In genomic region chr5:159043551-159043950, GRCh38 we compare ENCODE assay signal across 27 cellular contexts. TPM values are rescaled to one million over a fixed set of nuclear protein-coding genes. Genes with fewer than 3 reads are reported as not detected.
"Had no signal": no experiment of that assay in that cellular context is flagged by ENCODE, and none has a peak within 500 bp of the region (broad histone marks: within the 10 kb centered on the region; RNA-seq: fewer than 3 reads in every experiment).

No MANE protein-coding gene starts in this region.

- H3K4me3 ChIP-seq: cardiac muscle cell, hepatocyte, lung, ovary, prostate gland, suprapubic skin, transverse colon had no signal

- H3K27ac Mint-ChIP-seq: activated CD4-positive, alpha-beta T cell treated with anti-CD3 and anti-CD28 coated beads for 36 hours; activated naive CD4-positive, alpha-beta T cell treated with anti-CD3 and anti-CD28 coated beads, Interleukin-2, amount 10 ng/mL, durations not matched to agents 7 days and 5 days; activated naive CD8-positive, alpha-beta T cell treated with anti-CD3 and anti-CD28 coated beads, Interleukin-2, amount 50 U/mL, for 24 hours; activated T-helper 2 cell treated with anti-CD3 and anti-CD28 coated beads, Interferon-gamma antibody, Interleukin-2, Interleukin-4, amounts not matched to agents 10 μg/mL and 5 μg/mL and 100 μg/mL, durations not matched to agents 14 hours and 24 hours and 36 hours; dendritic cell treated with granulocyte-macrophage colony-stimulating factor and Interleukin-4, amounts not matched to agents 40 ng/mL and 50 ng/mL, for 4 days; immature natural killer cell; naive thymus-derived CD4-positive, alpha-beta T cell; stimulated activated naive CD8-positive, alpha-beta T cell treated with anti-CD3 and anti-CD28 coated beads, Interleukin-15, amount 100 ng/mL, for 72 hours; WTC11 had no signal

- H3K27me3 ChIP-seq: ovary had no signal

- H3K27ac ChIP-seq: cardiac muscle cell, foreskin keratinocyte, hepatocyte, ovary, prostate gland, suprapubic skin, transverse colon had no signal

- H3K4me2 ChIP-seq: hepatocyte had no signal

- DNase-seq: activated CD4-positive, alpha-beta T cell treated with anti-CD3 and anti-CD28 coated beads for 36 hours; activated CD4-positive, alpha-beta T cell treated with anti-CD3 and anti-CD28 coated beads, Interleukin-2, amount 50 U/mL, for 48 hours; activated CD8-positive, alpha-beta memory T cell treated with anti-CD3 and anti-CD28 coated beads, Interleukin-2, amount 50 U/mL, for 48 hours; activated naive CD4-positive, alpha-beta T cell treated with anti-CD3 and anti-CD28 coated beads, Interleukin-2, amount 10 ng/mL, durations not matched to agents 7 days and 5 days; activated naive CD8-positive, alpha-beta T cell treated with anti-CD3 and anti-CD28 coated beads, Interleukin-2, amount 50 U/mL, for 24 hours; activated T-cell treated with anti-CD3 and anti-CD28 coated beads, Interleukin-2, amount 50 U/mL, for 4 hours; effector CD4-positive, alpha-beta T cell; erythroblast; foreskin keratinocyte; glutamatergic neuron; immature natural killer cell; naive thymus-derived CD4-positive, alpha-beta T cell; ovary; stimulated activated CD4-positive, alpha-beta T cell treated with anti-CD3 and anti-CD28 coated beads, Interleukin-12 subunit alpha, Interleukin-12 subunit beta, amount 100 ng/mL, for 4 hours; stimulated activated naive CD8-positive, alpha-beta T cell treated with anti-CD3 and anti-CD28 coated beads, Interleukin-15, amount 100 ng/mL, for 72 hours; T-helper 9 cell; transverse colon had no signal

- H3K36me3 Mint-ChIP-seq: activated naive CD4-positive, alpha-beta T cell treated with anti-CD3 and anti-CD28 coated beads, Interleukin-2, amount 10 ng/mL, durations not matched to agents 7 days and 5 days; immature natural killer cell; naive thymus-derived CD4-positive, alpha-beta T cell; WTC11 had no signal

- H3K4me1 Mint-ChIP-seq: activated CD4-positive, alpha-beta T cell treated with anti-CD3 and anti-CD28 coated beads for 36 hours; activated naive CD4-positive, alpha-beta T cell treated with anti-CD3 and anti-CD28 coated beads, Interleukin-2, amount 10 ng/mL, durations not matched to agents 7 days and 5 days; immature natural killer cell; naive thymus-derived CD4-positive, alpha-beta T cell; stimulated activated naive CD8-positive, alpha-beta T cell treated with anti-CD3 and anti-CD28 coated beads, Interleukin-15, amount 100 ng/mL, for 72 hours had no signal

- H3K9me3 ChIP-seq: ovary, prostate gland, suprapubic skin, transverse colon had no signal

- H3K4me3 Mint-ChIP-seq: activated CD4-positive, alpha-beta T cell treated with anti-CD3 and anti-CD28 coated beads for 36 hours; activated naive CD4-positive, alpha-beta T cell treated with anti-CD3 and anti-CD28 coated beads, Interleukin-2, amount 10 ng/mL, durations not matched to agents 7 days and 5 days; activated naive CD8-positive, alpha-beta T cell treated with anti-CD3 and anti-CD28 coated beads, Interleukin-2, amount 50 U/mL, for 24 hours; activated T-cell treated with anti-CD3 and anti-CD28 coated beads, Interleukin-2, amount 50 U/mL, for 4 hours; dendritic cell treated with granulocyte-macrophage colony-stimulating factor and Interleukin-4, amounts not matched to agents 40 ng/mL and 50 ng/mL, for 4 days; immature natural killer cell; naive thymus-derived CD4-positive, alpha-beta T cell; stimulated activated naive CD8-positive, alpha-beta T cell treated with anti-CD3 and anti-CD28 coated beads, Interleukin-15, amount 100 ng/mL, for 72 hours; WTC11 had no signal

- H3K79me2 ChIP-seq: hepatocyte had no signal

- H3K4me1 ChIP-seq: foreskin keratinocyte, prostate gland had no signal

- H3K9me3 Mint-ChIP-seq: activated naive CD4-positive, alpha-beta T cell treated with anti-CD3 and anti-CD28 coated beads, Interleukin-2, amount 10 ng/mL, durations not matched to agents 7 days and 5 days; activated naive CD8-positive, alpha-beta T cell treated with anti-CD3 and anti-CD28 coated beads, Interleukin-2, amount 50 U/mL, for 24 hours; activated T-cell treated with anti-CD3 and anti-CD28 coated beads, Interleukin-2, amount 50 U/mL, for 4 hours; activated T-helper 2 cell treated with anti-CD3 and anti-CD28 coated beads, Interferon-gamma antibody, Interleukin-2, Interleukin-4, amounts not matched to agents 10 μg/mL and 5 μg/mL and 100 μg/mL, durations not matched to agents 14 hours and 24 hours and 36 hours; dendritic cell treated with granulocyte-macrophage colony-stimulating factor and Interleukin-4, amounts not matched to agents 40 ng/mL and 50 ng/mL, for 4 days; immature natural killer cell; stimulated activated naive CD8-positive, alpha-beta T cell treated with anti-CD3 and anti-CD28 coated beads, Interleukin-15, amount 100 ng/mL, for 72 hours; WTC11 had no signal

- H3K36me3 ChIP-seq: cardiac muscle cell, ovary, prostate gland, suprapubic skin, transverse colon had no signal

- ATAC-seq: activated CD4-positive, alpha-beta T cell treated with anti-CD3 and anti-CD28 coated beads for 36 hours; activated naive CD8-positive, alpha-beta T cell treated with anti-CD3 and anti-CD28 coated beads, Interleukin-2, amount 50 U/mL, for 24 hours; activated T-cell treated with anti-CD3 and anti-CD28 coated beads, Interleukin-2, amount 50 U/mL, for 4 hours; foreskin keratinocyte; left lobe of liver; naive thymus-derived CD4-positive, alpha-beta T cell; stimulated activated naive CD8-positive, alpha-beta T cell treated with anti-CD3 and anti-CD28 coated beads, Interleukin-15, amount 100 ng/mL, for 72 hours; WTC11 had no signal

RNA-seq across cellular contexts. Expression of gene EBF1, which starts 56.2 kb away (rescaled TPM):
- total RNA-seq: activated CD8-positive, alpha-beta memory T cell treated with anti-CD3 and anti-CD28 coated beads for 36 hours; foreskin keratinocyte had no signal
- polyA plus RNA-seq: cardiac muscle cell; foreskin keratinocyte; immature natural killer cell; naive thymus-derived CD4-positive, alpha-beta T cell had no signal
